In the genomic region with DNA sequence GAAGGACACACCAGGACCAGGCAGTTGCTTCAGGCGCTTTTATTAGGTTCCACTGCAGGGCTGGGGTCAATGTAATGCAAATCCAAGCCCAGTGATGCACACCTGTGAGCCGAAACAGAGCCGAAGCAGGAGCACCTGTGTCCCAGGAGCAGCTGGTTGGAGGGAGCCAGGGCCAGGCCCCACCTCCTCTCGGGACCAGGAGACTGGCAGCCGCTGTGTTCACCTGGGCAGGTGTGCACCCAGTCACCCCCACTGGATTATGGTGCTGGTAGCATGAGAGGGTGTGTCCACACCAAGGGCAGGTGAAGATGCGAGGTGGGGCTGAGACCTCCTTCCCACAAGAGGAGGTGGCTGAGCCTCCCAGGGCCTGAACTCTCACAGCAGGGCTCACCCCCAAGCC, we compare ENCODE assay signal across 19 cellular contexts. TPM values are rescaled to one million over a fixed set of nuclear protein-coding genes. Genes with fewer than 3 reads are reported as not detected.
A peak's percentile ranks its signal among the peaks of the same experiment; 100 is the strongest.
DNase-seq lines count a peak whose midpoint lies in the region; TF ChIP-seq lines count a peak whose summit lies in the region.
"Had no signal": no experiment of that assay in that cellular context is flagged by ENCODE, and none has a peak within 500 bp of the region (broad histone marks: within the 10 kb centered on the region; RNA-seq: fewer than 3 reads in every experiment).

No MANE protein-coding gene starts in this region.

- H3K4me2 ChIP-seq in mesenchymal stem cell (ENCODE audit: low read length, poor library complexity, severe bottlenecking): no peak overlapping the region

- H3K4me3 Mint-ChIP-seq in nephron progenitor cell: no peak overlapping the region
- H3K4me3 Mint-ChIP-seq: activated CD4-positive, alpha-beta T cell treated with anti-CD3 and anti-CD28 coated beads, Interleukin-2, amount 10 ng/mL, durations not matched to agents 24 days and 14 days; B cell had no signal

- POLR2A ChIA-PET in A673 (lab: Charles Lee; ENCODE audit: low non-redundant PET): interaction anchor here (0.6 kb wide), 1 partner anchor 101 kb away, joined by 3 read pairs; no protein-coding TSS in a partner anchor

- H3K4me1 ChIP-seq in A673 (ENCODE audit: insufficient read depth, low read length, poor library complexity, severe bottlenecking): peaks cover 39% of the 10 kb centered on the region
- H3K4me1 ChIP-seq in adrenal gland (replicated peaks in 1 of 2): peaks cover 22 to 27% of the 10 kb centered on the region in 2 donors
- H3K4me1 ChIP-seq in mesenchymal stem cell (ENCODE audit: control insufficient read depth, insufficient read depth, low read depth, low read length): peaks cover 39% of the 10 kb centered on the region

- peaks cover 17% of the 10 kb centered on the region for H3K4me1 Mint-ChIP-seq in nephron progenitor cell

- no peak overlapping the region for H4K8ac ChIP-seq in mesenchymal stem cell (ENCODE audit: low read length)

- WGBS in adrenal gland, 4 donors: 84 to 95% (median 92%) methylated on average over 5 to 6 of the region's 6 CpGs
- 92% methylated on average over 6 of the region's 6 CpGs for WGBS in mesenchymal stem cell

- intact Hi-C loops in A673 (cut with micrococcal nuclease; ENCODE audit: unreplicated experiment) (no loop called here), adrenal gland (cut with DNase I) (no loop called here)

- H2BK12ac ChIP-seq in mesenchymal stem cell (ENCODE audit: low read length in 2 of 2): no peak overlapping the region

- H3K4ac ChIP-seq in mesenchymal stem cell (ENCODE audit: low read depth in 1 of 2, low read length in 2 of 2): peak overlapping the region in 1 of 2 experiments; percentile 17

- BruUV-seq in A673 (replicated peaks; lab: Mats Ljungman, UMichigan): TSS peak; percentile 38

- peak overlapping the region in 1 of 2 experiments; percentile 79 for H3K14ac ChIP-seq in mesenchymal stem cell (ENCODE audit: low read length in 2 of 2)

- H3K9me3 Mint-ChIP-seq in nephron progenitor cell: no peaks in the 10 kb centered on the region
- H3K9me3 Mint-ChIP-seq: activated CD4-positive, alpha-beta T cell treated with anti-CD3 and anti-CD28 coated beads, Interleukin-2, amount 10 ng/mL, durations not matched to agents 24 days and 14 days had no signal

- no peak overlapping the region for H4K91ac ChIP-seq in mesenchymal stem cell (ENCODE audit: low read length)

- no peak overlapping the region for H3K27ac Mint-ChIP-seq in nephron progenitor cell
- H3K27ac Mint-ChIP-seq: activated CD4-positive, alpha-beta T cell treated with anti-CD3 and anti-CD28 coated beads, Interleukin-2, amount 10 ng/mL, durations not matched to agents 24 days and 14 days had no signal

- no peaks in the 10 kb centered on the region for H3K27me3 ChIP-seq in A673 (replicated peaks; ENCODE audit: insufficient read depth, low read depth, low read length, poor library complexity)
- no peaks in the 10 kb centered on the region for H3K27me3 ChIP-seq in adrenal gland
- H3K27me3 ChIP-seq in mesenchymal stem cell (ENCODE audit: control insufficient read depth in 1 of 2, insufficient read depth in 1 of 2, low read length in 2 of 2): no peaks in the 10 kb centered on the region
- H3K27me3 ChIP-seq: ovary had no signal

- no peak overlapping the region for H3K18ac ChIP-seq in mesenchymal stem cell (ENCODE audit: low read depth in 1 of 2, low read length in 2 of 2)

- peaks cover 21% of the 10 kb centered on the region for H3K36me3 Mint-ChIP-seq in nephron progenitor cell (ENCODE audit: low read depth)

- H3K4me3 ChIP-seq in A673 (ENCODE audit: low read depth, low read length, poor library complexity, severe bottlenecking) (no peak overlapping the region), adrenal gland (no peak overlapping the region), mesenchymal stem cell (ENCODE audit: insufficient read depth in 1 of 2, low read depth in 1 of 2, low read length in 2 of 2) (no peak overlapping the region), coronary artery (no peak overlapping the region)
- H3K4me3 ChIP-seq: ovary had no signal

- no peak overlapping the region for H3K27ac ChIP-seq in A673 (ENCODE audit: low read depth, low read length, poor library complexity, severe bottlenecking)
- peak overlapping the region in 3 of 5 donors; percentile 24 to 78 (median 55) for H3K27ac ChIP-seq in adrenal gland
- no peak overlapping the region for H3K27ac ChIP-seq in mesenchymal stem cell (ENCODE audit: low read length, poor library complexity, severe bottlenecking)
- H3K27ac ChIP-seq in coronary artery: peak overlapping the region in 1 of 2 donors; percentile 59
- H3K27ac ChIP-seq: HL-60, ovary had no signal

- H3K9me3 ChIP-seq in A673 (ENCODE audit: low read depth, low read length, poor library complexity, severe bottlenecking): no peaks in the 10 kb centered on the region
- no peaks in the 10 kb centered on the region for H3K9me3 ChIP-seq in adrenal gland (replicated peaks in 1 of 3)
- H3K9me3 ChIP-seq in mesenchymal stem cell (ENCODE audit: control insufficient read depth, low read length): no peaks in the 10 kb centered on the region
- H3K9me3 ChIP-seq: ovary had no signal

- no peak overlapping the region for H2AFZ ChIP-seq in mesenchymal stem cell (ENCODE audit: low read depth, low read length)

- H3K79me1 ChIP-seq in mesenchymal stem cell (replicated peaks; ENCODE audit: low read length, poor library complexity, severe bottlenecking): peaks cover 19% of the 10 kb centered on the region

- H3K23ac ChIP-seq in mesenchymal stem cell (ENCODE audit: low read length in 2 of 2): no peak overlapping the region

- DNase-seq in A673 (ENCODE audit: low spot score) (no peak), DMS53 treated with DMSO at 0.1 percent for 48 hours (lab: John Stamatoyannopoulos, UW; ENCODE audit: unreplicated experiment) (peak; percentile 80), adrenal gland (no peak), mesenchymal stem cell (no peak), nephron progenitor cell (no peak), coronary artery (ENCODE audit: low spot score) (no peak)
- no peak for DNase-seq in activated effector memory CD4-positive, alpha-beta T cell treated with Interleukin-2 at 50 U/mL for 16 hours
- DNase-seq in stimulated activated CD4-positive, alpha-beta T cell treated with anti-CD3 and anti-CD28 coated beads, Interleukin-4, amount 100 ng/mL, for 1 hour: no peak
- DNase-seq: activated CD4-positive, alpha-beta T cell treated with anti-CD3 and anti-CD28 coated beads, Interleukin-2, amount 10 ng/mL, durations not matched to agents 24 days and 14 days; activated CD8-positive, alpha-beta memory T cell treated with anti-CD3 and anti-CD28 coated beads, Interleukin-2, amount 50 U/mL, for 48 hours; activated naive CD4-positive, alpha-beta T cell; aorta; H7; ovary; stimulated activated CD4-positive, alpha-beta T cell treated with anti-CD3 and anti-CD28 coated beads, Interleukin-4, amount 100 ng/mL, for 4 hours; substantia nigra had no signal

- TF ChIP-seq CTCF in A673 (conservative IDR thresholded peaks at IDR 0.05; ENCODE audit: low read depth, low read length): no peak
- TF ChIP-seq CTCF in adrenal gland (IDR thresholded peaks at IDR 0.05): no peak
- no peak for TF ChIP-seq CTCF in nephron progenitor cell (IDR thresholded peaks at IDR 0.05)
- TF ChIP-seq CTCF in coronary artery (IDR thresholded peaks at IDR 0.05): no peak

- H2BK5ac ChIP-seq in mesenchymal stem cell (ENCODE audit: low read depth, low read length, poor library complexity, severe bottlenecking): no peak overlapping the region

- CTCF ChIA-PET in A673 (lab: Charles Lee): no interaction called here

- no peak overlapping the region for H2BK120ac ChIP-seq in mesenchymal stem cell (ENCODE audit: low read depth, low read length)

- H3K9ac ChIP-seq in mesenchymal stem cell (ENCODE audit: low read length): no peak overlapping the region

- H3K27me3 Mint-ChIP-seq in nephron progenitor cell (ENCODE audit: low read depth, poor library complexity): no peaks in the 10 kb centered on the region
- H3K27me3 Mint-ChIP-seq: activated CD4-positive, alpha-beta T cell treated with anti-CD3 and anti-CD28 coated beads, Interleukin-2, amount 10 ng/mL, durations not matched to agents 24 days and 14 days; B cell had no signal

- H3K36me3 ChIP-seq in A673 (ENCODE audit: insufficient read depth, low read length, poor library complexity, severe bottlenecking) (peaks cover 51% of the 10 kb centered on the region), adrenal gland (replicated peaks in 1 of 2) (peaks cover 0 to 49% of the 10 kb centered on the region in 2 donors), mesenchymal stem cell (ENCODE audit: control insufficient read depth in 1 of 2, insufficient read depth in 2 of 2, low read depth in 1 of 2, low read length in 2 of 2) (peaks cover 53 to 54% of the 10 kb centered on the region in 2 experiments)
- H3K36me3 ChIP-seq: ovary had no signal

- no peak overlapping the region for H2AK5ac ChIP-seq in mesenchymal stem cell (ENCODE audit: low read length, severe bottlenecking)

- H2BK15ac ChIP-seq in mesenchymal stem cell (ENCODE audit: low read depth, poor library complexity, severe bottlenecking): peak overlapping the region; percentile 62

- TF ChIP-seq POLR2A in adrenal gland (IDR thresholded peaks at IDR 0.05): no peak

RNA-seq across cellular contexts. Expression of a gene that starts 4.7 kb away (rescaled TPM):
- total RNA-seq in A673 (2021) (49.4 and 49.5 TPM in 2 replicates), adrenal gland (10 to 100 TPM; 21.1 to 35.1 (median 31.7) TPM)
- 10 to 100 TPM in 2 of 3 donors, 1 to 10 TPM in 1; 2.5 to 89.0 (median 41.0) TPM for polyA plus RNA-seq in adrenal gland
- polyA plus RNA-seq in mesenchymal stem cell (2013, experiment 1 of 2): 10.1 TPM
- 10.3 TPM for polyA plus RNA-seq in mesenchymal stem cell (2013, experiment 2 of 2)

RNA-seq across cellular contexts. Expression of a gene that starts 28.7 kb away (rescaled TPM):
- total RNA-seq in A673 (2021) (0.26 and 0.31 TPM in 2 replicates), adrenal gland (1 to 10 TPM in 4 of 8 donors, under 1 TPM in 4; 0.39 to 1.9 (median 0.88) TPM)
- polyA plus RNA-seq in adrenal gland: 1 to 10 TPM in 1 of 3 donors, under 1 TPM in 1, not detected in 1; 0.51 to 1.7 TPM
- polyA plus RNA-seq in mesenchymal stem cell (2013, experiment 1 of 2): 0.23 TPM
- polyA plus RNA-seq in mesenchymal stem cell (2013, experiment 2 of 2): 0.15 TPM
- total RNA-seq: H7, RPMI7951 had no signal

RNA-seq across cellular contexts. Expression of a gene that starts 44.3 kb away (rescaled TPM):
- total RNA-seq in A673 (2021): 2,855 and 3,247 TPM in 2 replicates
- total RNA-seq in adrenal gland: 1,000 to 10,000 TPM; 1,781 to 6,446 (median 2,486) TPM
- polyA plus RNA-seq in adrenal gland: 1,000 to 10,000 TPM in 2 of 3 donors, 100 to 1,000 TPM in 1; 828 to 1,140 (median 1,059) TPM
- polyA plus RNA-seq in mesenchymal stem cell (2013, experiment 1 of 2): 7,126 TPM
- polyA plus RNA-seq in mesenchymal stem cell (2013, experiment 2 of 2): 6,723 TPM

Comparison
In these comparisons a context has a peak if more than half of its experiments do, and no peak if none do; other contexts are left out.
1. H3K27ac ChIP-seq: peak in adrenal gland (3 of 5); none in A673 (single experiment) and mesenchymal stem cell (single experiment).